ENCODE assay signal across 1 cellular context in the genomic region with DNA sequence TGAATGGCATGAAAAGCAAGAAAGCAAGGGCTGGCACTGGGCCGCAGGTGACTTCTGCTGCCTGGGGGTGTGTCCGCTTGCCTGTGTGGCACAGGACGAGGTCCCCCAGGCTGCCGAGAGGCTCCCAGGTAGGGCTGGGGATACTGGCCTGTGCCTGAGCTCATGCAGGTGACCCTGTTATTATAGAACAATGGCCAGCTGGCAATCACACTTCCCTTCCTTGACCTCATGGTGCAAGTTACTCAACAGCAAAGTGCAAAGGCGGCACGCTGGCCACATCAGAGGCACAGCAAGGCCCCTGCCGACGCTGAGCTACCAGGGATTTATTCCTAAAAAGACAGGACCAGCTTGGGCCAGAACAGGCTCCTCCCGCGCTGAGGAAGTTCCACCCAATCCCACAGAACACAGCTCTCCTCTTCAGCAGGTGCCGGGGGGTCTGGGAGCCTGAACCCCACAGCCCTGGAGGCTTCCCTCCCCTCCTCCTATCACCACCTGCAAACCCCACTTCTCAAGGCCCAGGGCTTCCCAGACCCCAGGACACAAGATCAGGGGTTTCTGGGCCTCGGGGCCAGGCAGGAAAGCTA.
A peak's percentile ranks its signal among the peaks of the same experiment; 100 is the strongest.
TF ChIP-seq lines count a peak whose summit lies in the region.

No MANE protein-coding gene starts in this region.

TF ChIP-seq in HepG2, 621 proteins besides CTCF, POLR2A, EP300 and RAD21 (continues in another document):
- TF ChIP-seq HDAC1 (CRISPR knock-in tag; IDR thresholded peaks at IDR 0.05) (peak; percentile 12; the same call in 1 of the 2 replicates), ARID5B (CRISPR knock-in tag; IDR thresholded peaks at IDR 0.05) (peak; percentile 32; the same call in 1 of the 2 replicates), ZNF350 (CRISPR knock-in tag; IDR thresholded peaks at IDR 0.05; ENCODE audit: borderline replicate concordance, low read depth) (peak; percentile 30; the same call in 1 of the 2 replicates), ZMYM3 (CRISPR knock-in tag; IDR thresholded peaks at IDR 0.05) (no peak), ZNF7 (CRISPR knock-in tag; IDR thresholded peaks at IDR 0.05) (peak; percentile 58; the same call in 1 of the 2 replicates), MTA1 (CRISPR knock-in tag; IDR thresholded peaks at IDR 0.05; ENCODE audit: borderline replicate concordance) (peak; percentile 4; the same call in 1 of the 2 replicates), MYPOP (CRISPR knock-in tag; IDR thresholded peaks at IDR 0.05) (peak; percentile 45; the same call in 1 of the 2 replicates), RBFOX2 (IDR thresholded peaks at IDR 0.05; ENCODE audit: low read depth, low read length) (no peak), NFIC (IDR thresholded peaks at IDR 0.05; ENCODE audit: low read length) (no peak), U2AF2 (IDR thresholded peaks at IDR 0.05; ENCODE audit: low read depth, low read length) (no peak), ZNF704 (CRISPR knock-in tag; IDR thresholded peaks at IDR 0.05; ENCODE audit: borderline replicate concordance) (no peak), SOX6 (IDR thresholded peaks at IDR 0.05) (no peak), SOX6 (CRISPR knock-in tag; IDR thresholded peaks at IDR 0.05) (peak; percentile 92), ZBTB40 (IDR thresholded peaks at IDR 0.05) (no peak), ZBTB40 (CRISPR knock-in tag; IDR thresholded peaks at IDR 0.05) (0 out of 2 replicates have a peak, but pooled peaks have one; percentile 42), MAZ (IDR thresholded peaks at IDR 0.05; ENCODE audit: borderline replicate concordance, low read depth, low read length) (no peak), MAZ (CRISPR knock-in tag; IDR thresholded peaks at IDR 0.05; ENCODE audit: low read depth) (0 out of 2 replicates have a peak, but pooled peaks have one; percentile 46), NR2C2 (CRISPR knock-in tag; IDR thresholded peaks at IDR 0.05; ENCODE audit: borderline replicate concordance) (peak; percentile 42; the same call in 1 of the 2 replicates), ZNF749 (CRISPR knock-in tag; IDR thresholded peaks at IDR 0.05; ENCODE audit: borderline replicate concordance) (no peak), EED (CRISPR knock-in tag; IDR thresholded peaks at IDR 0.05) (0 out of 2 replicates have a peak, but pooled peaks have one; percentile 35), ZNF598 (CRISPR knock-in tag; IDR thresholded peaks at IDR 0.05; ENCODE audit: borderline replicate concordance) (no peak), SALL1 (CRISPR knock-in tag; IDR thresholded peaks at IDR 0.05) (peak; percentile 47; the same call in 1 of the 2 replicates), ZNF83 (CRISPR knock-in tag; IDR thresholded peaks at IDR 0.05; ENCODE audit: borderline replicate concordance) (no peak), TBX2 (CRISPR knock-in tag; IDR thresholded peaks at IDR 0.05; ENCODE audit: borderline replicate concordance) (peak; percentile 43; the same call in 1 of the 2 replicates), CEBPG (CRISPR knock-in tag; IDR thresholded peaks at IDR 0.05) (peak; percentile 59), HES4 (CRISPR knock-in tag; IDR thresholded peaks at IDR 0.05; ENCODE audit: borderline replicate concordance) (no peak), ZNF335 (CRISPR knock-in tag; IDR thresholded peaks at IDR 0.05) (no peak), BCL6 (CRISPR knock-in tag; IDR thresholded peaks at IDR 0.05) (peak; percentile 98)
- TF ChIP-seq, protein P1, sequence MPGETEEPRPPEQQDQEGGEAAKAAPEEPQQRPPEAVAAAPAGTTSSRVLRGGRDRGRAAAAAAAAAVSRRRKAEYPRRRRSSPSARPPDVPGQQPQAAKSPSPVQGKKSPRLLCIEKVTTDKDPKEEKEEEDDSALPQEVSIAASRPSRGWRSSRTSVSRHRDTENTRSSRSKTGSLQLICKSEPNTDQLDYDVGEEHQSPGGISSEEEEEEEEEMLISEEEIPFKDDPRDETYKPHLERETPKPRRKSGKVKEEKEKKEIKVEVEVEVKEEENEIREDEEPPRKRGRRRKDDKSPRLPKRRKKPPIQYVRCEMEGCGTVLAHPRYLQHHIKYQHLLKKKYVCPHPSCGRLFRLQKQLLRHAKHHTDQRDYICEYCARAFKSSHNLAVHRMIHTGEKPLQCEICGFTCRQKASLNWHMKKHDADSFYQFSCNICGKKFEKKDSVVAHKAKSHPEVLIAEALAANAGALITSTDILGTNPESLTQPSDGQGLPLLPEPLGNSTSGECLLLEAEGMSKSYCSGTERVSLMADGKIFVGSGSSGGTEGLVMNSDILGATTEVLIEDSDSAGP (CRISPR knock-in tag; IDR thresholded peaks at IDR 0.05; ENCODE audit: borderline replicate concordance) = 0 out of 2 replicates have a peak, but pooled peaks have one; percentile 21
- TF ChIP-seq, protein P2, sequence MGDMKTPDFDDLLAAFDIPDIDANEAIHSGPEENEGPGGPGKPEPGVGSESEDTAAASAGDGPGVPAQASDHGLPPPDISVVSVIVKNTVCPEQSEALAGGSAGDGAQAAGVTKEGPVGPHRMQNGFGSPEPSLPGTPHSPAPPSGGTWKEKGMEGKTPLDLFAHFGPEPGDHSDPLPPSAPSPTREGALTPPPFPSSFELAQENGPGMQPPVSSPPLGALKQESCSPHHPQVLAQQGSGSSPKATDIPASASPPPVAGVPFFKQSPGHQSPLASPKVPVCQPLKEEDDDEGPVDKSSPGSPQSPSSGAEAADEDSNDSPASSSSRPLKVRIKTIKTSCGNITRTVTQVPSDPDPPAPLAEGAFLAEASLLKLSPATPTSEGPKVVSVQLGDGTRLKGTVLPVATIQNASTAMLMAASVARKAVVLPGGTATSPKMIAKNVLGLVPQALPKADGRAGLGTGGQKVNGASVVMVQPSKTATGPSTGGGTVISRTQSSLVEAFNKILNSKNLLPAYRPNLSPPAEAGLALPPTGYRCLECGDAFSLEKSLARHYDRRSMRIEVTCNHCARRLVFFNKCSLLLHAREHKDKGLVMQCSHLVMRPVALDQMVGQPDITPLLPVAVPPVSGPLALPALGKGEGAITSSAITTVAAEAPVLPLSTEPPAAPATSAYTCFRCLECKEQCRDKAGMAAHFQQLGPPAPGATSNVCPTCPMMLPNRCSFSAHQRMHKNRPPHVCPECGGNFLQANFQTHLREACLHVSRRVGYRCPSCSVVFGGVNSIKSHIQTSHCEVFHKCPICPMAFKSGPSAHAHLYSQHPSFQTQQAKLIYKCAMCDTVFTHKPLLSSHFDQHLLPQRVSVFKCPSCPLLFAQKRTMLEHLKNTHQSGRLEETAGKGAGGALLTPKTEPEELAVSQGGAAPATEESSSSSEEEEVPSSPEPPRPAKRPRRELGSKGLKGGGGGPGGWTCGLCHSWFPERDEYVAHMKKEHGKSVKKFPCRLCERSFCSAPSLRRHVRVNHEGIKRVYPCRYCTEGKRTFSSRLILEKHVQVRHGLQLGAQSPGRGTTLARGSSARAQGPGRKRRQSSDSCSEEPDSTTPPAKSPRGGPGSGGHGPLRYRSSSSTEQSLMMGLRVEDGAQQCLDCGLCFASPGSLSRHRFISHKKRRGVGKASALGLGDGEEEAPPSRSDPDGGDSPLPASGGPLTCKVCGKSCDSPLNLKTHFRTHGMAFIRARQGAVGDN (CRISPR knock-in tag; IDR thresholded peaks at IDR 0.05) = peak; percentile 61; the same call in 1 of the 2 replicates
- TF ChIP-seq, protein P3, sequence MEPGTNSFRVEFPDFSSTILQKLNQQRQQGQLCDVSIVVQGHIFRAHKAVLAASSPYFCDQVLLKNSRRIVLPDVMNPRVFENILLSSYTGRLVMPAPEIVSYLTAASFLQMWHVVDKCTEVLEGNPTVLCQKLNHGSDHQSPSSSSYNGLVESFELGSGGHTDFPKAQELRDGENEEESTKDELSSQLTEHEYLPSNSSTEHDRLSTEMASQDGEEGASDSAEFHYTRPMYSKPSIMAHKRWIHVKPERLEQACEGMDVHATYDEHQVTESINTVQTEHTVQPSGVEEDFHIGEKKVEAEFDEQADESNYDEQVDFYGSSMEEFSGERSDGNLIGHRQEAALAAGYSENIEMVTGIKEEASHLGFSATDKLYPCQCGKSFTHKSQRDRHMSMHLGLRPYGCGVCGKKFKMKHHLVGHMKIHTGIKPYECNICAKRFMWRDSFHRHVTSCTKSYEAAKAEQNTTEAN (CRISPR knock-in tag; conservative IDR thresholded peaks at IDR 0.05) = 0 out of 2 replicates have a peak, but pooled peaks have one; percentile 18
